ENCODE assay signal across 8 cellular contexts in genomic region chr3:25429960-25430941, GRCh38. TPM values are rescaled to one million over a fixed set of nuclear protein-coding genes. Genes with fewer than 3 reads are reported as not detected.
A peak's percentile ranks its signal among the peaks of the same experiment; 100 is the strongest.
DNase-seq lines count a peak whose midpoint lies in the region; ATAC-seq, FAIRE-seq and TF ChIP-seq lines count a peak whose summit lies in the region.

No MANE protein-coding gene starts in this region.

- no peak for TF ChIP-seq CTCF in kidney (IDR thresholded peaks at IDR 0.05; ENCODE audit: borderline replicate concordance, extremely low read depth, insufficient read depth)

- ATAC-seq in GM18870 (IDR thresholded peaks at IDR 0.05; ENCODE audit: unreplicated experiment) = no peak

- no peaks in the 10 kb centered on the region for H3K36me3 ChIP-seq in ES-I3 (ENCODE audit: insufficient read depth, low read length)
- H3K36me3 ChIP-seq in kidney (ENCODE audit: control insufficient read depth in 1 of 2, insufficient read depth in 2 of 2, low read length in 2 of 2) = no peaks in the 10 kb centered on the region

- peak overlapping the region; percentile 68 to 91 for H3K27ac ChIP-seq in kidney (ENCODE audit: low read depth in 2 of 2, low read length in 2 of 2)

- intact Hi-C loops in kidney (cut with DNase I) = no loop called here

- H3K9me3 ChIP-seq in ES-I3 (ENCODE audit: control insufficient read depth, insufficient read depth, low read length) = no peaks in the 10 kb centered on the region
- H3K9me3 ChIP-seq in kidney (ENCODE audit: control insufficient read depth in 1 of 2, low read length in 2 of 2) = no peaks in the 10 kb centered on the region

- H3K4me1 ChIP-seq in ES-I3 (ENCODE audit: insufficient read depth, low read length) (peaks cover 38% of the 10 kb centered on the region), kidney (ENCODE audit: control insufficient read depth in 1 of 2, insufficient read depth in 1 of 2, low read depth in 1 of 2, low read length in 2 of 2) (peaks cover 0 to 6% of the 10 kb centered on the region in 2 donors)

- H3K9ac ChIP-seq in ES-I3 (ENCODE audit: low read depth, low read length) (peak overlapping the region; percentile 8; the same call in 1 of the 2 replicates), kidney (ENCODE audit: low read length in 2 of 2) (peak overlapping the region; percentile 82 to 90)

- H3K4me3 ChIP-seq in kidney (ENCODE audit: low read length in 2 of 2) = peak overlapping the region; percentile 83 to 88

- FAIRE-seq in kidney (lab: Jason Lieb, UNC) = no peak

- peak; percentile 61 for DNase-seq in astrocyte of the hippocampus (ENCODE audit: low read depth, low spot score)
- no peak for DNase-seq in kidney
- DNase-seq in renal cortical epithelial cell (ENCODE audit: low read depth) = peak; percentile 22
- DNase-seq in hepatic stellate cell (ENCODE audit: low spot score) = no peak
- DNase-seq in inferior parietal cortex (ENCODE audit: extremely low spot score) = no peak
- DNase-seq in RPMI8226 = no peak

RNA-seq across cellular contexts. Expression of gene RARB, which starts 2.2 kb away (rescaled TPM):
- 14.7 TPM for total RNA-seq in kidney
- polyA plus RNA-seq in kidney (ENCODE audit: insufficient read depth, low read depth, low replicate concordance) = 8.3 TPM
- 4.3 and 4.9 TPM in 2 replicates for total RNA-seq in renal cortical epithelial cell

Comparison
In these comparisons a context has a peak if more than half of its experiments do, and no peak if none do; other contexts are left out.
1. DNase-seq: peak in astrocyte of the hippocampus (single experiment) and renal cortical epithelial cell (single experiment); none in kidney (single experiment), hepatic stellate cell (single experiment), inferior parietal cortex (single experiment) and RPMI8226 (single experiment).